ENCODE assay signal across 9 cellular contexts in genomic region chr12:120367252-120367923, GRCh38. TPM values are rescaled to one million over a fixed set of nuclear protein-coding genes. Genes with fewer than 3 reads are reported as not detected.
DNase-seq lines count a peak whose midpoint lies in the region; ATAC-seq, FAIRE-seq and TF ChIP-seq lines count a peak whose summit lies in the region.
"Had no signal": no experiment of that assay in that cellular context is flagged by ENCODE, and none has a peak within 500 bp of the region (broad histone marks: within the 10 kb centered on the region; RNA-seq: fewer than 3 reads in every experiment).

No MANE protein-coding gene starts in this region.

- H3K4me3 ChIP-seq in LNCaP clone FGC (ENCODE audit: low read depth, low read length) = peak overlapping the region; percentile 53; the same call in 1 of the 2 replicates
- H3K4me3 ChIP-seq in cardiac fibroblast (replicated peaks in 1 of 2; ENCODE audit: low read depth in 2 of 2, low read length in 2 of 2) = no peak overlapping the region
- H3K4me3 ChIP-seq: SJSA1 had no signal

- H3K27me3 Mint-ChIP-seq in naive B cell = peaks cover 79 to 87% (median 84%) of the 10 kb centered on the region in 3 donors

- peak overlapping the region in 1 of 6 donors; percentile 62 for H3K27ac Mint-ChIP-seq in naive B cell

- no peaks in the 10 kb centered on the region for H3K36me3 Mint-ChIP-seq in naive B cell

- peaks cover 0 to 2% (median 0%) of the 10 kb centered on the region in 7 donors for H3K9me3 Mint-ChIP-seq in naive B cell

- TF ChIP-seq CTCF in LNCaP clone FGC (IDR thresholded peaks at IDR 0.05; ENCODE audit: control insufficient read depth, extremely low read depth, insufficient read depth) = peak; percentile 19; the same call in 1 of the 2 replicates
- TF ChIP-seq CTCF in cardiac fibroblast (IDR thresholded peaks at IDR 0.05; ENCODE audit: low read depth, low read length) = peak; percentile 32

- ATAC-seq in naive B cell (ENCODE audit: low read depth in 2 of 2) (no peak), GM21786 (IDR thresholded peaks at IDR 0.05; ENCODE audit: unreplicated experiment) (no peak)

- H3K4me1 Mint-ChIP-seq in naive B cell = peaks cover 12 to 25% (median 15%) of the 10 kb centered on the region in 3 donors

- DNase-seq in ELF-1 (ENCODE audit: low read depth, low spot score) (peak; percentile 50), LNCaP clone FGC (ENCODE audit: low read depth) (no peak), cardiac fibroblast (ENCODE audit: low read depth in 2 of 2) (no peak), naive B cell (no peak), RCC 7860 (ENCODE audit: low spot score) (no peak), SW480 (ENCODE audit: low spot score) (no peak), NCI-H446 treated with DMSO at 0.1 percent for 48 hours (lab: John Stamatoyannopoulos, UW) (no peak)

- H3K4me3 Mint-ChIP-seq in naive B cell = peak overlapping the region; percentile 36 to 87 (median 60)

- FAIRE-seq in RCC 7860 (lab: Jason Lieb, UNC) = no peak

RNA-seq across cellular contexts. Expression of gene MSI1, which starts 1.6 kb away (rescaled TPM):
- polyA plus RNA-seq in naive B cell (ENCODE audit: low read depth in 6 of 6) = not detected

RNA-seq across cellular contexts. Expression of gene PLA2G1B, which starts 39.8 kb away (rescaled TPM):
- not detected for polyA plus RNA-seq in naive B cell (ENCODE audit: low read depth in 6 of 6)
